In genomic region chr21:21097425-21097824, GRCh38 we compare ENCODE assay signal across 30 cellular contexts.
"Had no signal": no experiment of that assay in that cellular context is flagged by ENCODE, and none has a peak within 500 bp of the region (broad histone marks: within the 10 kb centered on the region; RNA-seq: fewer than 3 reads in every experiment).

No MANE protein-coding gene starts in this region.

- H3K4me1 ChIP-seq: left lung, lower lobe of right lung, neural progenitor cell, parathyroid adenoma, right atrium auricular region, stomach, suprapubic skin, upper lobe of left lung, vagina had no signal

- H3K4me3 ChIP-seq: left lung, lower lobe of right lung, neural progenitor cell, right atrium auricular region, skin epidermis, stomach, suprapubic skin, tibial nerve, upper lobe of left lung, vagina had no signal

- H3K36me3 ChIP-seq: left lung, lower lobe of right lung, neural progenitor cell, neutrophil, right atrium auricular region, stomach, suprapubic skin, tibial nerve, upper lobe of left lung, vagina had no signal

- FAIRE-seq: islet of Langerhans, kidney had no signal

- H3K9ac ChIP-seq: neural progenitor cell, parathyroid adenoma had no signal

- H3K36me3 Mint-ChIP-seq: immature natural killer cell; naive B cell; natural killer cell; neural progenitor cell; stimulated activated naive B cell treated with anti-CD40 and anti-IgM and Interleukin-4, amounts not matched to agents 10 μg/mL and 1 μg/mL and 100 μg/mL, for 72 hours had no signal

- H3K79me2 ChIP-seq: parathyroid adenoma had no signal

- ATAC-seq: left colon; left lung; lower lobe of right lung; natural killer cell; sciatic nerve; stimulated activated naive B cell treated with anti-CD40 and anti-IgM and Interleukin-4, amounts not matched to agents 10 μg/mL and 1 μg/mL and 100 μg/mL, for 72 hours; stimulated activated naive CD8-positive, alpha-beta T cell treated with anti-CD3 and anti-CD28 coated beads, Interleukin-15, Interleukin-2, amounts not matched to agents 100 U/mL and 50 U/mL, for 24 hours had no signal

- H3K27me3 ChIP-seq: left lung, neural progenitor cell, neutrophil, right atrium auricular region, stomach, suprapubic skin, tibial nerve, upper lobe of left lung, vagina had no signal

- H3K9me3 ChIP-seq: left lung, lower lobe of right lung, neutrophil, right atrium auricular region, stomach, suprapubic skin, tibial nerve, upper lobe of left lung, vagina had no signal

- H3K27me3 Mint-ChIP-seq: naive B cell; progenitor cell of endocrine pancreas; stimulated activated naive B cell treated with anti-CD40 and anti-IgM and Interleukin-4, amounts not matched to agents 10 μg/mL and 1 μg/mL and 100 μg/mL, for 72 hours had no signal

- H3K27ac Mint-ChIP-seq: immature natural killer cell; naive B cell; natural killer cell; nephron progenitor cell; neural progenitor cell; progenitor cell of endocrine pancreas; stimulated activated naive B cell treated with anti-CD40 and anti-IgM and Interleukin-4, amounts not matched to agents 10 μg/mL and 1 μg/mL and 100 μg/mL, for 72 hours had no signal

- H3K4me3 Mint-ChIP-seq: immature natural killer cell; naive B cell; natural killer cell; nephron progenitor cell; neural progenitor cell; stimulated activated naive B cell treated with anti-CD40 and anti-IgM and Interleukin-4, amounts not matched to agents 10 μg/mL and 1 μg/mL and 100 μg/mL, for 72 hours had no signal

- H3K4me1 Mint-ChIP-seq: immature natural killer cell; naive B cell; natural killer cell; nephron progenitor cell; stimulated activated naive B cell treated with anti-CD40 and anti-IgM and Interleukin-4, amounts not matched to agents 10 μg/mL and 1 μg/mL and 100 μg/mL, for 72 hours had no signal

- H3K9me3 Mint-ChIP-seq: nephron progenitor cell; neural progenitor cell; stimulated activated naive B cell treated with anti-CD40 and anti-IgM and Interleukin-4, amounts not matched to agents 10 μg/mL and 1 μg/mL and 100 μg/mL, for 72 hours had no signal

- DNase-seq: immature natural killer cell; kidney; left colon; left lung; lower lobe of right lung; mammary epithelial cell; mesenchymal stem cell; naive B cell; natural killer cell; nephron progenitor cell; occipital lobe; stimulated activated CD4-positive, alpha-beta T cell treated with anti-CD3 and anti-CD28 coated beads, Interleukin-12 subunit alpha, Interleukin-12 subunit beta, amount 100 ng/mL, for 4 hours; stimulated activated CD4-positive, alpha-beta T cell treated with anti-CD3 and anti-CD28 coated beads, Interleukin-15, amount 100 ng/mL, for 24 hours; stimulated activated CD4-positive, alpha-beta T cell treated with anti-CD3 and anti-CD28 coated beads, Interleukin-2, amount 100 ng/mL, for 24 hours; stimulated activated CD4-positive, alpha-beta T cell treated with anti-CD3 and anti-CD28 coated beads, Interleukin-4, amount 100 ng/mL, for 1 hour; stimulated activated naive B cell treated with anti-CD40 and anti-IgM and Interleukin-4, amounts not matched to agents 10 μg/mL and 1 μg/mL and 100 μg/mL, for 72 hours; stimulated activated naive CD8-positive, alpha-beta T cell treated with anti-CD3 and anti-CD28 coated beads, Interleukin-15, Interleukin-2, amounts not matched to agents 100 U/mL and 50 U/mL, for 24 hours; stomach; upper lobe of left lung had no signal

- H3K27ac ChIP-seq: left lung, lower lobe of right lung, neural progenitor cell, neutrophil, parathyroid adenoma, right atrium auricular region, skin epidermis, stomach, suprapubic skin, tibial nerve, upper lobe of left lung, vagina had no signal

- H2AFZ ChIP-seq: neural progenitor cell, parathyroid adenoma had no signal

- H3K4me2 ChIP-seq: neural progenitor cell had no signal
